17 cellular contexts compared by ENCODE assay signal in genomic region chr5:177508217-177508611, GRCh38. TPM values are rescaled to one million over a fixed set of nuclear protein-coding genes. Genes with fewer than 3 reads are reported as not detected.
DNase-seq lines count a peak whose midpoint lies in the region; ATAC-seq and TF ChIP-seq lines count a peak whose summit lies in the region.
"Had no signal": no experiment of that assay in that cellular context is flagged by ENCODE, and none has a peak within 500 bp of the region (broad histone marks: within the 10 kb centered on the region; RNA-seq: fewer than 3 reads in every experiment).

No MANE protein-coding gene starts in this region.

- peak; percentile 38 for DNase-seq in Right ventricle myocardium superior
- no peak for DNase-seq in Right ventricle myocardium inferior (ENCODE audit: missing footprints)
- DNase-seq in WTC11 (ENCODE audit: low spot score): no peak
- no peak for DNase-seq in upper lobe of left lung
- no peak for DNase-seq in NCI-H1694 treated with DMSO at 0.1 percent for 48 hours (lab: John Stamatoyannopoulos, UW)
- DNase-seq in HK-2 (ENCODE audit: unreplicated experiment): no peak
- DNase-seq in GM03348 (ENCODE audit: low spot score): no peak
- DNase-seq: 8988T; CD4-positive, CD25-positive, alpha-beta regulatory T cell; endodermal cell; foreskin fibroblast; mammary epithelial cell; NCI-H2107; stimulated activated naive CD4-positive, alpha-beta T cell had no signal

- H3K36me3 Mint-ChIP-seq in WTC11: peaks cover 27% of the 10 kb centered on the region

- no peaks in the 10 kb centered on the region for H3K27me3 Mint-ChIP-seq in WTC11 (ENCODE audit: low read depth)
- H3K27me3 Mint-ChIP-seq: CD4-positive, CD25-positive, alpha-beta regulatory T cell had no signal

- POLR2A ChIA-PET in WTC11 (lab: Charles Lee): interaction anchor here (0.5 to 2.7 kb wide), 2 partner anchors 8 to 11 kb away, joined by 3 to 9 read pairs; partner anchors contain the start of gene PDLIM7

- no peak overlapping the region for H3K4me3 Mint-ChIP-seq in WTC11
- H3K4me3 Mint-ChIP-seq: endodermal cell had no signal

- CTCF ChIA-PET in WTC11 (lab: Charles Lee): interaction anchor here (1.1 to 6.3 kb wide), 5 partner anchors 7 to 51 kb away, joined by 4 to 57 read pairs (median 6); partner anchors contain the start of gene PDLIM7

- TF ChIP-seq EP300 in upper lobe of left lung (IDR thresholded peaks at IDR 0.05): no peak

- no peaks in the 10 kb centered on the region for H3K27me3 ChIP-seq in mucosa of rectum (ENCODE audit: control insufficient read depth in 2 of 2, insufficient read depth in 2 of 2, low read length in 2 of 2)
- no peaks in the 10 kb centered on the region for H3K27me3 ChIP-seq in upper lobe of left lung

- ATAC-seq in Right ventricle myocardium superior (ENCODE audit: poor library complexity) (no peak), Right ventricle myocardium inferior (no peak), WTC11 (no peak), upper lobe of left lung (ENCODE audit: low FRiP score in 2 of 2) (no peak)
- ATAC-seq: activated naive CD4-positive, alpha-beta T cell treated with anti-CD3 and anti-CD28 coated beads, Interleukin-2, amount 50 U/mL, for 72 hours had no signal

- no peaks in the 10 kb centered on the region for H3K9me3 Mint-ChIP-seq in WTC11
- H3K9me3 Mint-ChIP-seq: activated naive CD4-positive, alpha-beta T cell treated with anti-CD3 and anti-CD28 coated beads, Interleukin-2, amount 50 U/mL, for 72 hours; CD4-positive, CD25-positive, alpha-beta regulatory T cell; endodermal cell had no signal

- peak overlapping the region; percentile 39 to 71 for H3K4me3 ChIP-seq in mucosa of rectum (ENCODE audit: low read length in 2 of 2)
- peak overlapping the region in 3 of 4 donors; percentile 37 to 48 (median 47) for H3K4me3 ChIP-seq in upper lobe of left lung

- intact Hi-C loops in Right ventricle myocardium superior (cut with DNase I) (no loop called here), Right ventricle myocardium inferior (cut with DNase I) (no loop called here)

- H3K36me3 ChIP-seq in mucosa of rectum (ENCODE audit: control insufficient read depth in 2 of 2, insufficient read depth in 2 of 2, low read length in 2 of 2) (peaks cover 25 to 26% of the 10 kb centered on the region in 2 donors), upper lobe of left lung (peaks cover 0 to 41% (median 33%) of the 10 kb centered on the region in 4 donors)

- H3K27ac Mint-ChIP-seq in WTC11: no peak overlapping the region

- peaks cover 17% of the 10 kb centered on the region for H3K4me1 Mint-ChIP-seq in WTC11

- H3K27ac ChIP-seq in mucosa of rectum (ENCODE audit: low read depth in 2 of 2, low read length in 2 of 2): peak overlapping the region in 1 of 2 donors; percentile 82
- H3K27ac ChIP-seq in upper lobe of left lung: peak overlapping the region; percentile 88 to 92 (median 92)

- WGBS in upper lobe of left lung, 2 donors: 64 to 65% methylated on average over 15 of the region's 26 CpGs

- no peak for TF ChIP-seq POLR2A in upper lobe of left lung (IDR thresholded peaks at IDR 0.05)

- peak overlapping the region; percentile 26 to 56 for H3K9ac ChIP-seq in mucosa of rectum (ENCODE audit: low read depth in 1 of 2, low read length in 2 of 2)

- TF ChIP-seq CTCF in WTC11 (IDR thresholded peaks at IDR 0.05) (no peak), upper lobe of left lung (IDR thresholded peaks at IDR 0.05) (no peak)

- H3K9me3 ChIP-seq in mucosa of rectum (ENCODE audit: control insufficient read depth in 2 of 2, low read length in 2 of 2) (no peaks in the 10 kb centered on the region), upper lobe of left lung (no peaks in the 10 kb centered on the region)

- H3K4me1 ChIP-seq in mucosa of rectum (ENCODE audit: control insufficient read depth in 2 of 2, insufficient read depth in 2 of 2, low read length in 2 of 2) (peaks cover 3 to 7% of the 10 kb centered on the region in 2 donors), upper lobe of left lung (peaks cover 0 to 19% (median 13%) of the 10 kb centered on the region in 4 donors)

TF ChIP-seq in WTC11, 78 proteins besides CTCF, POLR2A, EP300 and RAD21:
- 0 out of 2 replicates have a peak, but pooled peaks have one; percentile 24 for TF ChIP-seq ZNF263 (CRISPR knock-in tag; IDR thresholded peaks at IDR 0.05; ENCODE audit: low read depth)
- no peak for TF ChIP-seq MYBL2 (CRISPR knock-in tag; IDR thresholded peaks at IDR 0.05)
- no peak for TF ChIP-seq HMGA2 (CRISPR knock-in tag; IDR thresholded peaks at IDR 0.05)
- TF ChIP-seq PRRX2 (CRISPR knock-in tag; IDR thresholded peaks at IDR 0.05): no peak

RNA-seq across cellular contexts. Expression of gene DOK3, which starts 1.4 kb away (rescaled TPM):
- total RNA-seq in Right ventricle myocardium superior (4.2 TPM), Right ventricle myocardium inferior (4.4 TPM), WTC11 (2021) (9.0 to 9.9 TPM (median 9.0 TPM) in 3 replicates), upper lobe of left lung (100 to 1,000 TPM in 1 of 6 donors, 10 to 100 TPM in 5; 17.4 to 113 (median 75.9) TPM)
- total RNA-seq: RPMI7951 had no signal

RNA-seq across cellular contexts. Expression of gene DDX41, which starts 8.5 kb away (rescaled TPM):
- total RNA-seq in Right ventricle myocardium superior (22.6 TPM), Right ventricle myocardium inferior (30.1 TPM), WTC11 (2021) (136 to 156 TPM (median 137 TPM) in 3 replicates), upper lobe of left lung (100 to 1,000 TPM in 2 of 6 donors, 10 to 100 TPM in 4; 82.0 to 150 (median 91.9) TPM)

RNA-seq across cellular contexts. Expression of gene PDLIM7, which starts 10.8 kb away (rescaled TPM):
- total RNA-seq in Right ventricle myocardium superior (37.0 TPM), Right ventricle myocardium inferior (43.1 TPM), WTC11 (2021) (124 to 142 TPM (median 139 TPM) in 3 replicates), upper lobe of left lung (100 to 1,000 TPM in 1 of 6 donors, 10 to 100 TPM in 5; 32.0 to 142 (median 75.8) TPM)

RNA-seq across cellular contexts. Expression of gene DBN1, which starts 34.8 kb away (rescaled TPM):
- total RNA-seq in Right ventricle myocardium superior (24.2 TPM), Right ventricle myocardium inferior (32.2 TPM), WTC11 (2021) (267 to 288 TPM (median 269 TPM) in 3 replicates), upper lobe of left lung (10 to 100 TPM; 17.0 to 55.6 (median 30.1) TPM)

RNA-seq across cellular contexts. Expression of gene FAM193B, which starts 46.1 kb away (rescaled TPM):
- total RNA-seq in Right ventricle myocardium superior (23.2 TPM), Right ventricle myocardium inferior (29.5 TPM), WTC11 (2021) (95.1 to 101 TPM (median 95.6 TPM) in 3 replicates), upper lobe of left lung (100 to 1,000 TPM in 2 of 6 donors, 10 to 100 TPM in 4; 45.1 to 421 (median 91.4) TPM)
